9 cellular contexts compared by ENCODE assay signal in the genomic region with DNA sequence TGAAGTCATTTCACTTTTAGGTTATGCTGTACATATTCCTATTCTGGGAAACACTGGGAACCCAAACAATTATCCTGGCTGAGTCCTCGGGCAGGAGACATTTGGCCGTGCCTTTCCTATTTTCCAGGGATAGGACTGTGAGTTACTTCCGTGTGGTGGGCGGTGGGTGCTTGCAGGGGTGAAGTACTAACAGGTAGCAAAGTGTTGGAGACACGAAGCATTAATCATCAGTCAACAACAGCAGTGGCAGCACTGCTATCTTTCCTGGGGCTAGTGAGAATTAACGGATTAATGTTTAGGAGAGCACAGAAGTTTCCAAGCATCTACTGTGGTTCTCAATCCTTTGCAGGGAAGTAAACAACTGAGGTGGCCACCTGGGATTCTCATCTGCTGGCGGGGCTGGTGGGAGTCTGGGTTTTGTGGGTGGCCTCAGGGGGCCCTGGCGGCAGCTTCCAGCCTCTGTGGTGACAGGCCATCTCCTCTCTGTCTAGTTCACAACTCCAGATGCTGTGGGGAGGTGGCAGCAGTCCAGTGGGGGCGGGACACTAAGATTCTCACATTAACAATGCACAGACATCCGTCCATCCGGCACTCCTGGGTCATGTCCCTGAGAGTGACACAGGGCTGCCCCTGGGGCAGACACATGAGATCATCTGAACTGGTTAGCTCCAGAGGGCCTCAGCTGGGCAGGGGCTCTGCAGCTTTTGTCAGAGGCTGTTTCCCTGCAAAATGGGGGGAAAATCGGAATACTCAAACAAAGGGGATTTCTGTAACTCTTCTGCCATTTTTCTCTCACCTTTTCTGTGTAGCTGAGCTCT.
A peak's percentile ranks its signal among the peaks of the same experiment; 100 is the strongest.
DNase-seq lines count a peak whose midpoint lies in the region; ATAC-seq lines count a peak whose summit lies in the region.
"Had no signal": no experiment of that assay in that cellular context is flagged by ENCODE, and none has a peak within 500 bp of the region (broad histone marks: within the 10 kb centered on the region; RNA-seq: fewer than 3 reads in every experiment).

No MANE protein-coding gene starts in this region.

- peak overlapping the region in 4 of 6 donors; percentile 21 to 86 (median 56) for H3K27ac Mint-ChIP-seq in immature natural killer cell
- H3K27ac Mint-ChIP-seq in stimulated activated memory B cell treated with anti-CD40 and anti-IgM and Interleukin-4, amounts not matched to agents 10 μg/mL and 1 μg/mL and 100 μg/mL, for 72 hours: peak overlapping the region; percentile 31
- no peak overlapping the region for H3K27ac Mint-ChIP-seq in activated T-helper 17 cell treated with anti-CD3 and anti-CD28 coated beads, Interleukin-2, amount 50 U/mL, for 72 hours

- H3K9ac ChIP-seq in HUES48 (ENCODE audit: low read depth, low read length): no peak overlapping the region

- no peaks in the 10 kb centered on the region for H3K9me3 ChIP-seq in HUES48 (ENCODE audit: control insufficient read depth, insufficient read depth, low read length)

- H3K27me3 Mint-ChIP-seq in immature natural killer cell (ENCODE audit: low read depth in 3 of 3): no peaks in the 10 kb centered on the region
- no peaks in the 10 kb centered on the region for H3K27me3 Mint-ChIP-seq in stimulated activated memory B cell treated with anti-CD40 and anti-IgM and Interleukin-4, amounts not matched to agents 10 μg/mL and 1 μg/mL and 100 μg/mL, for 72 hours
- H3K27me3 Mint-ChIP-seq in activated T-helper 17 cell treated with anti-CD3 and anti-CD28 coated beads, Interleukin-2, amount 50 U/mL, for 72 hours: no peaks in the 10 kb centered on the region

- peaks cover 10% of the 10 kb centered on the region for H3K4me1 ChIP-seq in HUES48 (ENCODE audit: control insufficient read depth, insufficient read depth, low read length)

- no peaks in the 10 kb centered on the region for H3K36me3 ChIP-seq in HUES48 (ENCODE audit: control insufficient read depth, insufficient read depth, low read length)

- no peak overlapping the region for H3K4me3 Mint-ChIP-seq in immature natural killer cell
- no peak overlapping the region for H3K4me3 Mint-ChIP-seq in stimulated activated memory B cell treated with anti-CD40 and anti-IgM and Interleukin-4, amounts not matched to agents 10 μg/mL and 1 μg/mL and 100 μg/mL, for 72 hours
- H3K4me3 Mint-ChIP-seq in activated T-helper 17 cell treated with anti-CD3 and anti-CD28 coated beads, Interleukin-2, amount 50 U/mL, for 72 hours: no peak overlapping the region

- peaks cover 3 to 7% (median 5%) of the 10 kb centered on the region in 3 donors for H3K36me3 Mint-ChIP-seq in immature natural killer cell
- peaks cover 55% of the 10 kb centered on the region for H3K36me3 Mint-ChIP-seq in stimulated activated memory B cell treated with anti-CD40 and anti-IgM and Interleukin-4, amounts not matched to agents 10 μg/mL and 1 μg/mL and 100 μg/mL, for 72 hours
- peaks cover 82% of the 10 kb centered on the region for H3K36me3 Mint-ChIP-seq in activated T-helper 17 cell treated with anti-CD3 and anti-CD28 coated beads, Interleukin-2, amount 50 U/mL, for 72 hours (ENCODE audit: low read depth)

- H3K27ac ChIP-seq in HUES48 (ENCODE audit: low read depth, low read length): peak overlapping the region; percentile 13

- no peak overlapping the region for H3K4me3 ChIP-seq in HUES48 (ENCODE audit: low read depth, low read length)

- no peaks in the 10 kb centered on the region for H3K9me3 Mint-ChIP-seq in immature natural killer cell
- no peaks in the 10 kb centered on the region for H3K9me3 Mint-ChIP-seq in stimulated activated memory B cell treated with anti-CD40 and anti-IgM and Interleukin-4, amounts not matched to agents 10 μg/mL and 1 μg/mL and 100 μg/mL, for 72 hours
- no peaks in the 10 kb centered on the region for H3K9me3 Mint-ChIP-seq in activated T-helper 17 cell treated with anti-CD3 and anti-CD28 coated beads, Interleukin-2, amount 50 U/mL, for 72 hours
- H3K9me3 Mint-ChIP-seq: activated T-cell treated with anti-CD3 and anti-CD28 coated beads, Interleukin-2, amount 50 U/mL, for 72 hours had no signal

- H3K27me3 ChIP-seq in HUES48 (ENCODE audit: control insufficient read depth, insufficient read depth, low read length): no peaks in the 10 kb centered on the region

- peaks cover 14 to 55% of the 10 kb centered on the region in 2 donors for H3K4me1 Mint-ChIP-seq in immature natural killer cell
- H3K4me1 Mint-ChIP-seq in stimulated activated memory B cell treated with anti-CD40 and anti-IgM and Interleukin-4, amounts not matched to agents 10 μg/mL and 1 μg/mL and 100 μg/mL, for 72 hours: peaks cover 55% of the 10 kb centered on the region
- peaks cover 55% of the 10 kb centered on the region for H3K4me1 Mint-ChIP-seq in activated T-helper 17 cell treated with anti-CD3 and anti-CD28 coated beads, Interleukin-2, amount 50 U/mL, for 72 hours

- peak in 53 of 56 donors; percentile 20 to 93 (median 72) for DNase-seq in amygdala (lab: John Stamatoyannopoulos, UW)
- no peak for DNase-seq in immature natural killer cell
- DNase-seq in SIG-M5 treated with dmso at 0.1 percent for 504 hours (lab: John Stamatoyannopoulos, UW; ENCODE audit: unreplicated experiment): no peak
- no peak for DNase-seq in NCI-H526 treated with DMSO at 0.1 percent for 48 hours (lab: John Stamatoyannopoulos, UW)
- DNase-seq: activated T-cell treated with anti-CD3 and anti-CD28 coated beads, Interleukin-2, amount 50 U/mL, for 72 hours; stimulated activated CD4-positive, alpha-beta T cell treated with anti-CD3 and anti-CD28 coated beads, Interleukin-1b, Interleukin-23, amount 100 ng/mL, for 48 hours had no signal

- ATAC-seq in stimulated activated memory B cell treated with anti-CD40 and anti-IgM and Interleukin-4, amounts not matched to agents 10 μg/mL and 1 μg/mL and 100 μg/mL, for 72 hours: no peak
- ATAC-seq in activated T-helper 17 cell treated with anti-CD3 and anti-CD28 coated beads, Interleukin-2, amount 50 U/mL, for 72 hours (replicated peaks): no peak

Comparison
In these comparisons a context has a peak if more than half of its experiments do, and no peak if none do; other contexts are left out.
1. DNase-seq: peak in amygdala (53 of 56); none in immature natural killer cell (0 of 3), SIG-M5 treated with dmso at 0.1 percent for 504 hours (single experiment) and NCI-H526 treated with DMSO at 0.1 percent for 48 hours (single experiment).